6 cellular contexts compared by ENCODE assay signal in the genomic region with DNA sequence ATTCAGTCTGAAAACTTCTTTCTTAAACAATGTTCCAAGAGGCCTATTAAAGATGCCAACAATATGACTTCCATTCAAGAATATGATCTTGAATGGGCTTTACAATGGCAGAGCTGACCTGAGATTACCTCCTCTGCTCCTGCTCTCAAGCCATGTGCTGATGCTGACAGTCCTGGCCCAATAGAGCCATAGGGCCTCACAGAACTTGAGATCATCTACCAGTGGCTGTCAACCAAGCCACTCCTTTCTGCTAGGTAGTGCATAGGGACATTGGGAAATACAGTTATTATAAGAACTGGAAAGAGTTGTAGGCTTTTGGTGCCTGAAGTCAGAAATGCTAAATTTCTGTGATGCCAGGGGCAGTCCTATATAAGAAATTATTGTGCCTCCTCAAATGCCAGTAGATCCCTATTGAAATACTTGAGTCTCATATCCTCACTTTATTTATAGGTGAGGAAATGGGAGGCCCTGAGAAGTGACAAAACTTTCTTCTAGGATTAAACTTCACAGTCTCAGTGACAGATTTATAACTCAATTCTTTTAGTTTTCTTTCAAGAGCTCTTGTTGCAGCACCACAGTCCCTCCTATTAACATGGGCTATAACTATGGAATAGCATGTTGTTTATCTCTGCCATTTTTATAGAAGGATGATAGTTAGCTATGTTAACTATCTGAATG. TPM values are rescaled to one million over a fixed set of nuclear protein-coding genes. Genes with fewer than 3 reads are reported as not detected.
"Had no signal": no experiment of that assay in that cellular context is flagged by ENCODE, and none has a peak within 500 bp of the region (broad histone marks: within the 10 kb centered on the region; RNA-seq: fewer than 3 reads in every experiment).

No MANE protein-coding gene starts in this region.

- H3K4me3 ChIP-seq: GM23338 had no signal

- ATAC-seq: GM23338, HepG2 had no signal

- DNase-seq: H9, HCEC 1CT had no signal

- H3K27ac ChIP-seq: HL-60 had no signal

RNA-seq across cellular contexts. Expression of a gene that starts 10.9 kb away (rescaled TPM):
- total RNA-seq: HepG2 had no signal
- polyA plus RNA-seq: IgD-negative memory B cell had no signal
